Comparison of ENCODE assay signal across 8 cellular contexts in genomic region chr1:1616045-1616821, GRCh38. TPM values are rescaled to one million over a fixed set of nuclear protein-coding genes. Genes with fewer than 3 reads are reported as not detected.
DNase-seq lines count a peak whose midpoint lies in the region; ATAC-seq and TF ChIP-seq lines count a peak whose summit lies in the region.

No MANE protein-coding gene starts in this region.

- peaks cover 0 to 36% (median 3%) of the 10 kb centered on the region in 3 donors for H3K36me3 ChIP-seq in esophagus squamous epithelium

- H3K4me3 Mint-ChIP-seq in CD4-positive, alpha-beta T cell = peak overlapping the region; percentile 92
- peak overlapping the region; percentile 79 for H3K4me3 Mint-ChIP-seq in activated CD4-positive, alpha-beta T cell treated with anti-CD3 and anti-CD28 coated beads, Interleukin-2, amount 10 ng/mL, durations not matched to agents 7 days and 5 days
- H3K4me3 Mint-ChIP-seq in natural killer cell treated with Interleukin-12 subunit alpha and Interleukin-12 subunit beta and Interleukin-15 and Interleukin-18, amount 100 ng/mL, for 72 hours = peak overlapping the region; percentile 77

- 20% methylated on average over 10 of the region's 80 CpGs; no CpG with 5 or more reads in 1 of the 2 donors for WGBS in esophagus squamous epithelium, 2 donors

- H3K4me3 ChIP-seq in esophagus squamous epithelium = peak overlapping the region; percentile 90 to 100 (median 92)

- peak in 4 of 10 experiments; percentile 32 to 52 (median 38) for DNase-seq in CD4-positive, alpha-beta T cell
- peak; percentile 43 for DNase-seq in activated CD4-positive, alpha-beta T cell treated with anti-CD3 and anti-CD28 coated beads, Interleukin-2, amount 10 ng/mL, durations not matched to agents 7 days and 5 days
- DNase-seq in esophagus squamous epithelium (lab: John Stamatoyannopoulos, UW) (no peak), hippocampal formation (lab: John Stamatoyannopoulos, UW) (no peak), T1000 (lab: John Stamatoyannopoulos, UW) (no peak)
- DNase-seq in natural killer cell treated with Interleukin-12 subunit alpha and Interleukin-12 subunit beta and Interleukin-15 and Interleukin-18, amount 100 ng/mL, for 72 hours (ENCODE audit: low spot score) = peak; percentile 63

- H3K9me3 ChIP-seq in CD4-positive, alpha-beta T cell (ENCODE audit: control insufficient read depth, low read length) = no peaks in the 10 kb centered on the region
- H3K9me3 ChIP-seq in esophagus squamous epithelium = no peaks in the 10 kb centered on the region

- peak; percentile 7 for ATAC-seq in CD4-positive, alpha-beta T cell (ENCODE audit: poor library complexity)
- ATAC-seq in GM19372 (IDR thresholded peaks at IDR 0.05; ENCODE audit: low read depth, unreplicated experiment) (peak; percentile 21), HG03460 (IDR thresholded peaks at IDR 0.05; ENCODE audit: unreplicated experiment) (peak; percentile 38)
- peak; percentile 7 to 23 for ATAC-seq in natural killer cell treated with Interleukin-12 subunit alpha and Interleukin-12 subunit beta and Interleukin-15 and Interleukin-18, amount 100 ng/mL, for 72 hours

- no peaks in the 10 kb centered on the region for H3K9me3 Mint-ChIP-seq in CD4-positive, alpha-beta T cell
- no peaks in the 10 kb centered on the region for H3K9me3 Mint-ChIP-seq in activated CD4-positive, alpha-beta T cell treated with anti-CD3 and anti-CD28 coated beads, Interleukin-2, amount 10 ng/mL, durations not matched to agents 7 days and 5 days
- H3K9me3 Mint-ChIP-seq in natural killer cell treated with Interleukin-12 subunit alpha and Interleukin-12 subunit beta and Interleukin-15 and Interleukin-18, amount 100 ng/mL, for 72 hours = no peaks in the 10 kb centered on the region

- peak overlapping the region; percentile 79 for H3K27ac Mint-ChIP-seq in CD4-positive, alpha-beta T cell
- peak overlapping the region; percentile 88 for H3K27ac Mint-ChIP-seq in activated CD4-positive, alpha-beta T cell treated with anti-CD3 and anti-CD28 coated beads, Interleukin-2, amount 10 ng/mL, durations not matched to agents 7 days and 5 days
- H3K27ac Mint-ChIP-seq in natural killer cell treated with Interleukin-12 subunit alpha and Interleukin-12 subunit beta and Interleukin-15 and Interleukin-18, amount 100 ng/mL, for 72 hours = peak overlapping the region in 1 of 2 donors; percentile 22

- peaks cover 28% of the 10 kb centered on the region for H3K4me1 Mint-ChIP-seq in CD4-positive, alpha-beta T cell (ENCODE audit: low read depth)
- H3K4me1 Mint-ChIP-seq in activated CD4-positive, alpha-beta T cell treated with anti-CD3 and anti-CD28 coated beads, Interleukin-2, amount 10 ng/mL, durations not matched to agents 7 days and 5 days = peaks cover 30% of the 10 kb centered on the region
- peaks cover 23 to 24% of the 10 kb centered on the region in 2 donors for H3K4me1 Mint-ChIP-seq in natural killer cell treated with Interleukin-12 subunit alpha and Interleukin-12 subunit beta and Interleukin-15 and Interleukin-18, amount 100 ng/mL, for 72 hours (ENCODE audit: low read depth in 2 of 2)

- no peaks in the 10 kb centered on the region for H3K27me3 Mint-ChIP-seq in CD4-positive, alpha-beta T cell
- H3K27me3 Mint-ChIP-seq in activated CD4-positive, alpha-beta T cell treated with anti-CD3 and anti-CD28 coated beads, Interleukin-2, amount 10 ng/mL, durations not matched to agents 7 days and 5 days = no peaks in the 10 kb centered on the region
- no peaks in the 10 kb centered on the region for H3K27me3 Mint-ChIP-seq in natural killer cell treated with Interleukin-12 subunit alpha and Interleukin-12 subunit beta and Interleukin-15 and Interleukin-18, amount 100 ng/mL, for 72 hours

- peak overlapping the region; percentile 99 for H3K27ac ChIP-seq in CD4-positive, alpha-beta T cell (ENCODE audit: low read depth, low read length)
- peak overlapping the region; percentile 99 to 100 (median 100) for H3K27ac ChIP-seq in esophagus squamous epithelium

- H3K4me1 ChIP-seq in esophagus squamous epithelium = peaks cover 24 to 62% (median 25%) of the 10 kb centered on the region in 3 donors

- H3K36me3 Mint-ChIP-seq in CD4-positive, alpha-beta T cell (ENCODE audit: low read depth) = peaks cover 21% of the 10 kb centered on the region
- H3K36me3 Mint-ChIP-seq in activated CD4-positive, alpha-beta T cell treated with anti-CD3 and anti-CD28 coated beads, Interleukin-2, amount 10 ng/mL, durations not matched to agents 7 days and 5 days (ENCODE audit: low read depth) = peaks cover 7% of the 10 kb centered on the region
- H3K36me3 Mint-ChIP-seq in natural killer cell treated with Interleukin-12 subunit alpha and Interleukin-12 subunit beta and Interleukin-15 and Interleukin-18, amount 100 ng/mL, for 72 hours = no peaks in the 10 kb centered on the region

- POLR2A ChIA-PET in CD4-positive, alpha-beta T cell (lab: Charles Lee) = interaction anchor here (0.6 to 4.3 kb wide), 18 partner anchors 9 to 293 kb away, joined by 3 to 137 read pairs (median 8); partner anchors contain the start of genes ATAD3A, AURKAIP1, CCNL2 and CDK11A
- POLR2A ChIA-PET in activated CD4-positive, alpha-beta T cell treated with anti-CD3 and anti-CD28 coated beads, Interleukin-2, amount 10 ng/mL, durations not matched to agents 7 days and 5 days (lab: Charles Lee) = interaction anchor here (0.5 kb wide), 1 partner anchor 63 kb away, joined by 3 read pairs; no protein-coding TSS in a partner anchor

- TF ChIP-seq CTCF in CD4-positive, alpha-beta T cell (IDR thresholded peaks at IDR 0.05) = no peak
- TF ChIP-seq CTCF in esophagus squamous epithelium (IDR thresholded peaks at IDR 0.05) = no peak

- intact Hi-C loops in CD4-positive, alpha-beta T cell (cut with DNase I, micrococcal nuclease) = loop anchor here in 1 of 2 experiments (5.0 kb wide), 2 partner anchors 104 to 291 kb away; partner anchors contain the start of gene ATAD3A
- intact Hi-C loops in esophagus squamous epithelium (cut with DNase I) = no loop called here

- CTCF ChIA-PET in CD4-positive, alpha-beta T cell (lab: Charles Lee) = no interaction called here
- CTCF ChIA-PET in activated CD4-positive, alpha-beta T cell treated with anti-CD3 and anti-CD28 coated beads, Interleukin-2, amount 10 ng/mL, durations not matched to agents 7 days and 5 days (lab: Charles Lee) = interaction anchor here (0.8 to 1.6 kb wide), 7 partner anchors 10 to 632 kb away, joined by 3 to 6 read pairs (median 3); no protein-coding TSS in a partner anchor

- TF ChIP-seq POLR2A in esophagus squamous epithelium (IDR thresholded peaks at IDR 0.05) = no peak

- H3K27me3 ChIP-seq in CD4-positive, alpha-beta T cell (ENCODE audit: control insufficient read depth, insufficient read depth, low read length) = no peaks in the 10 kb centered on the region
- no peaks in the 10 kb centered on the region for H3K27me3 ChIP-seq in esophagus squamous epithelium

RNA-seq across cellular contexts. Expression of gene MIB2, which starts 0.9 kb away (rescaled TPM):
- total RNA-seq in CD4-positive, alpha-beta T cell = 10 to 100 TPM; 58.3 to 59.4 TPM
- 10 to 100 TPM; 40.0 to 42.8 TPM for total RNA-seq in activated CD4-positive, alpha-beta T cell treated with anti-CD3 and anti-CD28 coated beads, Interleukin-2, amount 10 ng/mL, durations not matched to agents 7 days and 5 days
- 10 to 100 TPM; 80.0 to 99.8 (median 96.6) TPM for total RNA-seq in esophagus squamous epithelium
- total RNA-seq in natural killer cell treated with Interleukin-12 subunit alpha and Interleukin-12 subunit beta and Interleukin-15 and Interleukin-18, amount 100 ng/mL, for 72 hours = 10 to 100 TPM; 29.3 to 43.5 TPM

RNA-seq across cellular contexts. Expression of gene MMP23B, which starts 15.7 kb away (rescaled TPM):
- 1 to 10 TPM; 3.0 to 3.7 TPM for total RNA-seq in CD4-positive, alpha-beta T cell
- 1 to 10 TPM; 1.8 to 2.3 TPM for total RNA-seq in activated CD4-positive, alpha-beta T cell treated with anti-CD3 and anti-CD28 coated beads, Interleukin-2, amount 10 ng/mL, durations not matched to agents 7 days and 5 days
- total RNA-seq in esophagus squamous epithelium = 1 to 10 TPM in 3 of 4 donors, under 1 TPM in 1; 0.49 to 7.6 (median 2.7) TPM
- 1 to 10 TPM; 4.9 to 6.1 TPM for total RNA-seq in natural killer cell treated with Interleukin-12 subunit alpha and Interleukin-12 subunit beta and Interleukin-15 and Interleukin-18, amount 100 ng/mL, for 72 hours

RNA-seq across cellular contexts. Expression of gene FNDC10, which starts 16.3 kb away (rescaled TPM):
- total RNA-seq in CD4-positive, alpha-beta T cell = 1 to 10 TPM; 1.0 to 1.3 TPM
- total RNA-seq in activated CD4-positive, alpha-beta T cell treated with anti-CD3 and anti-CD28 coated beads, Interleukin-2, amount 10 ng/mL, durations not matched to agents 7 days and 5 days = 1 to 10 TPM; 6.2 to 7.9 TPM
- 10 to 100 TPM in 1 of 4 donors, 1 to 10 TPM in 3; 5.8 to 15.6 (median 7.9) TPM for total RNA-seq in esophagus squamous epithelium
- total RNA-seq in natural killer cell treated with Interleukin-12 subunit alpha and Interleukin-12 subunit beta and Interleukin-15 and Interleukin-18, amount 100 ng/mL, for 72 hours = 1 to 10 TPM in 1 of 2 donors, under 1 TPM in 1; 0.81 to 2.4 TPM

RNA-seq across cellular contexts. Expression of gene SSU72, which starts 41.6 kb away (rescaled TPM):
- 100 to 1,000 TPM in 1 of 2 experiments, 10 to 100 TPM in 1; 95.4 to 101 TPM for total RNA-seq in CD4-positive, alpha-beta T cell
- total RNA-seq in activated CD4-positive, alpha-beta T cell treated with anti-CD3 and anti-CD28 coated beads, Interleukin-2, amount 10 ng/mL, durations not matched to agents 7 days and 5 days = 100 to 1,000 TPM; 128 to 130 TPM
- 100 to 1,000 TPM in 3 of 4 donors, 10 to 100 TPM in 1; 98.4 to 125 (median 124) TPM for total RNA-seq in esophagus squamous epithelium
- 100 to 1,000 TPM in 1 of 2 donors, 10 to 100 TPM in 1; 97.6 to 146 TPM for total RNA-seq in natural killer cell treated with Interleukin-12 subunit alpha and Interleukin-12 subunit beta and Interleukin-15 and Interleukin-18, amount 100 ng/mL, for 72 hours

RNA-seq across cellular contexts. Expression of gene CDK11B, which starts 42.6 kb away (rescaled TPM):
- total RNA-seq in CD4-positive, alpha-beta T cell = 10 to 100 TPM; 49.8 to 52.0 TPM
- 10 to 100 TPM; 42.0 to 44.3 TPM for total RNA-seq in activated CD4-positive, alpha-beta T cell treated with anti-CD3 and anti-CD28 coated beads, Interleukin-2, amount 10 ng/mL, durations not matched to agents 7 days and 5 days
- total RNA-seq in esophagus squamous epithelium = 10 to 100 TPM; 10.1 to 17.2 (median 13.7) TPM
- total RNA-seq in natural killer cell treated with Interleukin-12 subunit alpha and Interleukin-12 subunit beta and Interleukin-15 and Interleukin-18, amount 100 ng/mL, for 72 hours = 10 to 100 TPM; 37.2 to 51.7 TPM

Comparison
In these comparisons a context has a peak if more than half of its experiments do, and no peak if none do; other contexts are left out.
1. DNase-seq: peak in activated CD4-positive, alpha-beta T cell treated with anti-CD3 and anti-CD28 coated beads, Interleukin-2, amount 10 ng/mL, durations not matched to agents 7 days and 5 days (single experiment) and natural killer cell treated with Interleukin-12 subunit alpha and Interleukin-12 subunit beta and Interleukin-15 and Interleukin-18, amount 100 ng/mL, for 72 hours (single experiment); none in esophagus squamous epithelium (single experiment), hippocampal formation (0 of 2) and T1000 (single experiment).
2. Peak in every context shown above with its lines, with median percentiles within 50 percentile points of each other: ATAC-seq and H3K4me3 Mint-ChIP-seq.